Comparison of ENCODE assay signal across 27 cellular contexts in the genomic region with DNA sequence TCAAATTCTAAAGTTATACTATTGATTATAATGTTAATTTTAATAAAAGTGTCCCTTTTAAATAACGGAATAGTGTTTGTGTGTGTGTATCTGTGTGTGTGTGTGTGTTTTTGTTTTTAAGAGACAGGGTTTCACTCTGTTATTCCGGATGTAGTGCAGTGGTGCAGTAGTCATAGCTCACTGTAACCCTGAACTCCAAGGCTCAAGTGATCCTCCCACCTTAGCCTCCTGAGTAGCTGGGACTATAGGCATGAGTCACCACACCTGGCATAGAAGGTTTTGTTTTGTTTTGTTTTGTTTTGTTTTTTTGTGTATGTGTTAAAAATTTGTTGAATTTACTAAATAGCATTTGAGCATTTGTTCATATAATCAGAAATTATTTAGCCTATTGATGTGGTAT.
A peak's percentile ranks its signal among the peaks of the same experiment; 100 is the strongest.
DNase-seq lines count a peak whose midpoint lies in the region; ATAC-seq, FAIRE-seq and TF ChIP-seq lines count a peak whose summit lies in the region.
"Had no signal": no experiment of that assay in that cellular context is flagged by ENCODE, and none has a peak within 500 bp of the region (broad histone marks: within the 10 kb centered on the region; RNA-seq: fewer than 3 reads in every experiment).

No MANE protein-coding gene starts in this region.

- H3K9me3 ChIP-seq in A549 (no peaks in the 10 kb centered on the region), HEK293 (ENCODE audit: control insufficient read depth, insufficient read depth, low read depth, low read length) (no peaks in the 10 kb centered on the region), RWPE2 (ENCODE audit: severe bottlenecking) (no peaks in the 10 kb centered on the region), vagina (peaks cover under 1% of the 10 kb centered on the region)

- no peak for FAIRE-seq in A549 (lab: Jason Lieb, UNC)
- FAIRE-seq: GM12878 had no signal

- H3K27ac ChIP-seq in A549 (no peak overlapping the region), HEK293 (ENCODE audit: extremely low read depth, low read depth, low read length) (no peak overlapping the region), RWPE2 (ENCODE audit: poor library complexity, severe bottlenecking) (no peak overlapping the region), vagina (no peak overlapping the region)
- H3K27ac ChIP-seq: RWPE1, SK-N-MC had no signal

- no peak for TF ChIP-seq CTCF in A549 (IDR thresholded peaks at IDR 0.05)
- no peak for TF ChIP-seq CTCF in HEK293 (tag by site-specific recombination; IDR thresholded peaks at IDR 0.05)
- no peak for TF ChIP-seq CTCF in RWPE2 (IDR thresholded peaks at IDR 0.05; ENCODE audit: poor library complexity, severe bottlenecking)
- TF ChIP-seq CTCF in fibroblast of pulmonary artery (IDR thresholded peaks at IDR 0.05; ENCODE audit: low read length, missing control alignments): no peak
- TF ChIP-seq CTCF in vagina (IDR thresholded peaks at IDR 0.05): no peak

- H3K4me3 ChIP-seq in A549 (no peak overlapping the region), HEK293 (ENCODE audit: low read depth, low read length) (no peak overlapping the region), RWPE2 (ENCODE audit: severe bottlenecking) (no peak overlapping the region), fibroblast of pulmonary artery (replicated peaks; ENCODE audit: low read depth, low read length) (no peak overlapping the region), vagina (no peak overlapping the region)
- H3K4me3 ChIP-seq: GM12878, GM23338, SK-N-MC had no signal

- TF ChIP-seq EP300 in A549 (IDR thresholded peaks at IDR 0.05): no peak

- POLR2A ChIA-PET in A549 (lab: Yijun Ruan, JAX): no interaction called here
- POLR2A ChIA-PET in HEK293 (lab: Yijun Ruan, JAX): no interaction called here

- no peaks in the 10 kb centered on the region for H3K4me1 ChIP-seq in A549
- no peaks in the 10 kb centered on the region for H3K4me1 ChIP-seq in HEK293 (ENCODE audit: control insufficient read depth, insufficient read depth, low read length)
- H3K4me1 ChIP-seq in RWPE2 (ENCODE audit: insufficient read depth, poor library complexity, severe bottlenecking): no peaks in the 10 kb centered on the region
- H3K4me1 ChIP-seq in vagina: peaks cover 4% of the 10 kb centered on the region

- CTCF ChIA-PET in A549 (lab: Yijun Ruan, JAX) (no interaction called here), HEK293 (lab: Yijun Ruan, JAX) (no interaction called here)

- intact Hi-C loops in vagina (cut with DNase I): no loop called here

- H3K36me3 ChIP-seq in HEK293 (ENCODE audit: control insufficient read depth in 2 of 2, insufficient read depth in 1 of 2, low read length in 2 of 2) (peaks cover 10 to 31% of the 10 kb centered on the region in 2 experiments), RWPE2 (ENCODE audit: low read depth) (peaks cover 46% of the 10 kb centered on the region), vagina (peaks cover 0 to 25% of the 10 kb centered on the region in 2 donors)

- no peak overlapping the region for H3K4me2 ChIP-seq in A549
- H3K4me2 ChIP-seq: GM23338 had no signal

- no peaks in the 10 kb centered on the region for H3K27me3 ChIP-seq in RWPE2 (ENCODE audit: insufficient read depth, poor library complexity, severe bottlenecking)
- H3K27me3 ChIP-seq in vagina: no peaks in the 10 kb centered on the region

- ATAC-seq in A549 (no peak), RWPE2 (ENCODE audit: low read depth) (peak; percentile 61; the same call in 2 of the 3 replicates), HG02623 (IDR thresholded peaks at IDR 0.05; ENCODE audit: unreplicated experiment) (no peak)
- ATAC-seq: GM12878, GM23338, Panc1 had no signal

- 85% methylated on average over 2 of the region's 2 CpGs for WGBS in A549 (ENCODE audit: missing lambda C conversion rate)

- DNase-seq in A549 (ENCODE audit: low read depth in 1 of 2, low spot score in 1 of 2): no peak
- DNase-seq in RWPE2 (ENCODE audit: low spot score): no peak
- peak; percentile 2 for DNase-seq in fibroblast of pulmonary artery (ENCODE audit: low read depth)
- no peak for DNase-seq in vagina (ENCODE audit: extremely low spot score in 2 of 2)
- DNase-seq in T-helper 1 cell: no peak
- DNase-seq: C1 segment of cervical spinal cord; CD4-positive, alpha-beta memory T cell; COR-L47; DMS79; EL; GDM1; H9; NCI-H1092 treated with DMSO at 0.1 percent for 48 hours; NCI-H1436; NCI-H187 treated with DMSO at 0.1 percent for 48 hours; NCI-H2107; NCI-H446; NCI-H524 treated with DMSO at 0.1 percent for 48 hours; NCI-H82; SHP77 treated with DMSO at 0.1 percent for 48 hours had no signal

- TF ChIP-seq POLR2A in A549 (IDR thresholded peaks at IDR 0.05; ENCODE audit: low read length) (no peak), vagina (IDR thresholded peaks at IDR 0.05) (no peak)

- TF ChIP-seq RAD21 in A549 (conservative IDR thresholded peaks at IDR 0.05 in 1 of 2, IDR thresholded peaks at IDR 0.05 in 1 of 2): no peak

TF ChIP-seq in A549, 52 proteins besides CTCF, POLR2A, EP300 and RAD21:
- no peak for TF ChIP-seq PHF8 (IDR thresholded peaks at IDR 0.05; ENCODE audit: borderline replicate concordance, low read depth)
- no peak for TF ChIP-seq FOSL2 (IDR thresholded peaks at IDR 0.05)
- TF ChIP-seq FOSL2 (CRISPR knock-in tag; IDR thresholded peaks at IDR 0.05): 0 out of 2 replicates have a peak, but pooled peaks have one; percentile 12

TF ChIP-seq in HEK293, 187 proteins besides CTCF, POLR2A, EP300 and RAD21:
- TF ChIP-seq, protein P1, sequence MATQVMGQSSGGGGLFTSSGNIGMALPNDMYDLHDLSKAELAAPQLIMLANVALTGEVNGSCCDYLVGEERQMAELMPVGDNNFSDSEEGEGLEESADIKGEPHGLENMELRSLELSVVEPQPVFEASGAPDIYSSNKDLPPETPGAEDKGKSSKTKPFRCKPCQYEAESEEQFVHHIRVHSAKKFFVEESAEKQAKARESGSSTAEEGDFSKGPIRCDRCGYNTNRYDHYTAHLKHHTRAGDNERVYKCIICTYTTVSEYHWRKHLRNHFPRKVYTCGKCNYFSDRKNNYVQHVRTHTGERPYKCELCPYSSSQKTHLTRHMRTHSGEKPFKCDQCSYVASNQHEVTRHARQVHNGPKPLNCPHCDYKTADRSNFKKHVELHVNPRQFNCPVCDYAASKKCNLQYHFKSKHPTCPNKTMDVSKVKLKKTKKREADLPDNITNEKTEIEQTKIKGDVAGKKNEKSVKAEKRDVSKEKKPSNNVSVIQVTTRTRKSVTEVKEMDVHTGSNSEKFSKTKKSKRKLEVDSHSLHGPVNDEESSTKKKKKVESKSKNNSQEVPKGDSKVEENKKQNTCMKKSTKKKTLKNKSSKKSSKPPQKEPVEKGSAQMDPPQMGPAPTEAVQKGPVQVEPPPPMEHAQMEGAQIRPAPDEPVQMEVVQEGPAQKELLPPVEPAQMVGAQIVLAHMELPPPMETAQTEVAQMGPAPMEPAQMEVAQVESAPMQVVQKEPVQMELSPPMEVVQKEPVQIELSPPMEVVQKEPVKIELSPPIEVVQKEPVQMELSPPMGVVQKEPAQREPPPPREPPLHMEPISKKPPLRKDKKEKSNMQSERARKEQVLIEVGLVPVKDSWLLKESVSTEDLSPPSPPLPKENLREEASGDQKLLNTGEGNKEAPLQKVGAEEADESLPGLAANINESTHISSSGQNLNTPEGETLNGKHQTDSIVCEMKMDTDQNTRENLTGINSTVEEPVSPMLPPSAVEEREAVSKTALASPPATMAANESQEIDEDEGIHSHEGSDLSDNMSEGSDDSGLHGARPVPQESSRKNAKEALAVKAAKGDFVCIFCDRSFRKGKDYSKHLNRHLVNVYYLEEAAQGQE (tag by site-specific recombination; IDR thresholded peaks at IDR 0.05): no peak
- 0 out of 2 replicates have a peak, but pooled peaks have one; percentile 12 for TF ChIP-seq EGR2 (tag by site-specific recombination; IDR thresholded peaks at IDR 0.05; ENCODE audit: low read depth)
